In the genomic region with DNA sequence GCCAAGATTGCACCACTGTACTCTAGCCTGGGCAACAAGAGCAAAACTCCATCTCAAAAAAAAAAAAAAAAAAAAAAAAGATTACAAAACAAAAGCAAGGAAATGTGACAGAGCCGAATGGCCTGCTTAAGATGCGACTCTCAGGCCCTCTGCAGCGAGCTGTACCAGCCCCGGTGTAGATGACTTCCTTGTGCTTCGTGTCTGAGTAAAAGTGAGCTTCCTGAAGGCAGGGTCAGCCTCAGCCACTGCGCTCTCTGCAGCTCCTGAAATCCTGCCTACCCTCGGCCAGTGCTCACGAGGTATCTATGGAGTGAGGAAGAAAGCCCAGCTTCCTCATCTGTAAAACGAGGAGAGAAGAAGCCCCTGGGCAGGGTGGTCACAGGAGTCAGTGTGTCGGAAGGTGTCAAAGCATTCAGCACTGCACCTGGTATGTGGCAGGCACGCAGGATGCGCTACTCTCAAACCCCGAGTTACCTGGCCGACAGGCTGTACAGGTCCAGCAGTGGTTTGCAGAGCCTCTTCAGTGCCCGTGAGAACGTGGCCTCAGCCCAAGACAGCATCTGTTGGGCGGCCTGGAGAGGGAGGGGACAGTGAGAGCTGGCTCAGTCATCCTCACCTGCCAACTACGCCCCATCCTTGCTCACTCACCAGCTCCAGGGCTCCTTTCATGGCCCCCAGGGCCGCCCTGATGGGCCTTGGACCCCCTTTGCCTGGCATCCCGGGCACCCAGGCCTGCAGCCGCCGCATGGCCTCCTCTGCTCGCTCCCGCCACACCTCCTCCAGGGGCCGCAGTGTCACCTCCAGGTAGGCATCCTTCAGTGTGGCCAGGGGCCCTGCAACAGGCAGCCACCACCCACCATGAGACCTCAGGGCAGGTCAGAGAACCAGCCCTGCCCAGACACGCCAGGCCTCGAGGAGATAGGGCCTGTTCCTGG, we compare ENCODE assay signal across 18 cellular contexts. TPM values are rescaled to one million over a fixed set of nuclear protein-coding genes. Genes with fewer than 3 reads are reported as not detected.
DNase-seq lines count a peak whose midpoint lies in the region; ATAC-seq and TF ChIP-seq lines count a peak whose summit lies in the region.
"Had no signal": no experiment of that assay in that cellular context is flagged by ENCODE, and none has a peak within 500 bp of the region (broad histone marks: within the 10 kb centered on the region; RNA-seq: fewer than 3 reads in every experiment).

No MANE protein-coding gene starts in this region.

- H3K27me3 Mint-ChIP-seq in activated CD8-positive, alpha-beta memory T cell treated with anti-CD3 and anti-CD28 coated beads, Interleukin-2, amount 10 ng/mL, durations not matched to agents 7 days and 5 days, result no peaks in the 10 kb centered on the region
- H3K27me3 Mint-ChIP-seq in stimulated activated memory B cell treated with anti-CD40 and anti-IgM and Interleukin-4, amounts not matched to agents 10 μg/mL and 1 μg/mL and 100 μg/mL, for 72 hours, result peaks cover 22% of the 10 kb centered on the region
- H3K27me3 Mint-ChIP-seq: activated T-cell treated with anti-CD3 and anti-CD28 coated beads, Interleukin-2, amount 50 U/mL, for 24 hours had no signal

- peak; percentile 38 for ATAC-seq in activated CD8-positive, alpha-beta memory T cell treated with anti-CD3 and anti-CD28 coated beads, Interleukin-2, amount 10 ng/mL, durations not matched to agents 7 days and 5 days
- ATAC-seq in esophagus mucosa, result peak; percentile 25
- no peak for ATAC-seq in stimulated activated memory B cell treated with anti-CD40 and anti-IgM and Interleukin-4, amounts not matched to agents 10 μg/mL and 1 μg/mL and 100 μg/mL, for 72 hours
- ATAC-seq: CD8-positive, alpha-beta T cell had no signal

- CTCF ChIA-PET in activated CD8-positive, alpha-beta memory T cell treated with anti-CD3 and anti-CD28 coated beads, Interleukin-2, amount 10 ng/mL, durations not matched to agents 7 days and 5 days (lab: Charles Lee), result interaction anchor here (0.7 to 6.7 kb wide), 7 partner anchors 10 to 426 kb away, joined by 3 to 29 read pairs (median 4); no protein-coding TSS in a partner anchor

- H3K4me1 Mint-ChIP-seq in activated CD8-positive, alpha-beta memory T cell treated with anti-CD3 and anti-CD28 coated beads, Interleukin-2, amount 10 ng/mL, durations not matched to agents 7 days and 5 days, result peaks cover 19% of the 10 kb centered on the region
- peaks cover 14% of the 10 kb centered on the region for H3K4me1 Mint-ChIP-seq in stimulated activated memory B cell treated with anti-CD40 and anti-IgM and Interleukin-4, amounts not matched to agents 10 μg/mL and 1 μg/mL and 100 μg/mL, for 72 hours
- H3K4me1 Mint-ChIP-seq: activated B cell treated with CpG ODN at 0.5 μM for 24 hours had no signal

- DNase-seq in activated CD8-positive, alpha-beta memory T cell treated with anti-CD3 and anti-CD28 coated beads, Interleukin-2, amount 10 ng/mL, durations not matched to agents 7 days and 5 days, result no peak
- no peak for DNase-seq in activated CD8-positive, alpha-beta memory T cell treated with anti-CD3 and anti-CD28 coated beads, Interleukin-2, amount 50 U/mL, for 4 hours
- DNase-seq in MV-4-11 (lab: John Stamatoyannopoulos, UW), result peak; percentile 49
- DNase-seq in colonic mucosa, result no peak
- DNase-seq in activated T-cell treated with anti-CD3 and anti-CD28 coated beads, Interleukin-2, amount 50 U/mL, for 1 hour, result no peak
- DNase-seq in NCI-H2107 treated with DMSO at 0.1 percent for 48 hours (lab: John Stamatoyannopoulos, UW; ENCODE audit: unreplicated experiment), result no peak
- DNase-seq: activated B cell treated with CpG ODN at 0.5 μM for 24 hours; activated CD4-positive, alpha-beta memory T cell treated with anti-CD3 and anti-CD28 coated beads for 36 hours; activated naive CD4-positive, alpha-beta T cell treated with anti-CD3 and anti-CD28 coated beads for 36 hours; activated T-cell treated with anti-CD3 and anti-CD28 coated beads, Interleukin-2, amount 50 U/mL, for 24 hours; CD8-positive, alpha-beta T cell; nucleus accumbens; SJCRH30; stimulated activated naive CD4-positive, alpha-beta T cell; thyroid gland had no signal

- H3K4me3 Mint-ChIP-seq in activated CD8-positive, alpha-beta memory T cell treated with anti-CD3 and anti-CD28 coated beads, Interleukin-2, amount 10 ng/mL, durations not matched to agents 7 days and 5 days, result no peak overlapping the region
- no peak overlapping the region for H3K4me3 Mint-ChIP-seq in stimulated activated memory B cell treated with anti-CD40 and anti-IgM and Interleukin-4, amounts not matched to agents 10 μg/mL and 1 μg/mL and 100 μg/mL, for 72 hours
- H3K4me3 Mint-ChIP-seq: activated B cell treated with CpG ODN at 0.5 μM for 24 hours; activated CD4-positive, alpha-beta memory T cell treated with anti-CD3 and anti-CD28 coated beads for 36 hours; activated naive CD4-positive, alpha-beta T cell treated with anti-CD3 and anti-CD28 coated beads for 36 hours; activated T-cell treated with anti-CD3 and anti-CD28 coated beads, Interleukin-2, amount 50 U/mL, for 24 hours; CD8-positive, alpha-beta T cell had no signal

- H3K27ac ChIP-seq in colonic mucosa, result no peak overlapping the region
- H3K27ac ChIP-seq: PC-9, SJCRH30, thyroid gland had no signal

- no peaks in the 10 kb centered on the region for H3K9me3 ChIP-seq in colonic mucosa
- H3K9me3 ChIP-seq: SJCRH30, thyroid gland had no signal

- H3K9ac ChIP-seq in colonic mucosa (ENCODE audit: low read depth in 2 of 2, low read length in 2 of 2), result no peak overlapping the region

- intact Hi-C loops in colonic mucosa (cut with DNase I), result loop anchor here (10.0 kb wide), 2 partner anchors 425 to 675 kb away; no protein-coding TSS in a partner anchor

- no peaks in the 10 kb centered on the region for H3K9me3 Mint-ChIP-seq in activated CD8-positive, alpha-beta memory T cell treated with anti-CD3 and anti-CD28 coated beads, Interleukin-2, amount 10 ng/mL, durations not matched to agents 7 days and 5 days (ENCODE audit: low read depth)
- no peaks in the 10 kb centered on the region for H3K9me3 Mint-ChIP-seq in stimulated activated memory B cell treated with anti-CD40 and anti-IgM and Interleukin-4, amounts not matched to agents 10 μg/mL and 1 μg/mL and 100 μg/mL, for 72 hours
- H3K9me3 Mint-ChIP-seq: activated B cell treated with CpG ODN at 0.5 μM for 24 hours; activated CD4-positive, alpha-beta memory T cell treated with anti-CD3 and anti-CD28 coated beads for 36 hours; activated naive CD4-positive, alpha-beta T cell treated with anti-CD3 and anti-CD28 coated beads for 36 hours; activated T-cell treated with anti-CD3 and anti-CD28 coated beads, Interleukin-2, amount 50 U/mL, for 24 hours; CD8-positive, alpha-beta T cell had no signal

- no peak for TF ChIP-seq CTCF in colonic mucosa (IDR thresholded peaks at IDR 0.05)

- no peak overlapping the region for H3K27ac Mint-ChIP-seq in activated CD8-positive, alpha-beta memory T cell treated with anti-CD3 and anti-CD28 coated beads, Interleukin-2, amount 10 ng/mL, durations not matched to agents 7 days and 5 days
- peak overlapping the region; percentile 23 for H3K27ac Mint-ChIP-seq in stimulated activated memory B cell treated with anti-CD40 and anti-IgM and Interleukin-4, amounts not matched to agents 10 μg/mL and 1 μg/mL and 100 μg/mL, for 72 hours
- H3K27ac Mint-ChIP-seq: activated B cell treated with CpG ODN at 0.5 μM for 24 hours; activated CD4-positive, alpha-beta memory T cell treated with anti-CD3 and anti-CD28 coated beads for 36 hours; activated naive CD4-positive, alpha-beta T cell treated with anti-CD3 and anti-CD28 coated beads for 36 hours; activated T-cell treated with anti-CD3 and anti-CD28 coated beads, Interleukin-2, amount 50 U/mL, for 24 hours; CD8-positive, alpha-beta T cell had no signal

- H3K27me3 ChIP-seq in colonic mucosa, result no peaks in the 10 kb centered on the region
- H3K27me3 ChIP-seq: SJCRH30, thyroid gland had no signal

- no peaks in the 10 kb centered on the region for H3K36me3 Mint-ChIP-seq in activated CD8-positive, alpha-beta memory T cell treated with anti-CD3 and anti-CD28 coated beads, Interleukin-2, amount 10 ng/mL, durations not matched to agents 7 days and 5 days
- no peaks in the 10 kb centered on the region for H3K36me3 Mint-ChIP-seq in stimulated activated memory B cell treated with anti-CD40 and anti-IgM and Interleukin-4, amounts not matched to agents 10 μg/mL and 1 μg/mL and 100 μg/mL, for 72 hours
- H3K36me3 Mint-ChIP-seq: activated CD4-positive, alpha-beta memory T cell treated with anti-CD3 and anti-CD28 coated beads for 36 hours; CD8-positive, alpha-beta T cell had no signal

- no peak overlapping the region for H3K4me3 ChIP-seq in colonic mucosa
- H3K4me3 ChIP-seq: PC-9, SJCRH30, thyroid gland had no signal

- no peaks in the 10 kb centered on the region for H3K4me1 ChIP-seq in colonic mucosa
- H3K4me1 ChIP-seq: SJCRH30 had no signal

- H3K36me3 ChIP-seq in colonic mucosa, result no peaks in the 10 kb centered on the region
- H3K36me3 ChIP-seq: SJCRH30, thyroid gland had no signal

RNA-seq across cellular contexts. Expression of gene RMI2, which starts 44.6 kb away (rescaled TPM):
- total RNA-seq in activated CD8-positive, alpha-beta memory T cell treated with anti-CD3 and anti-CD28 coated beads, Interleukin-2, amount 10 ng/mL, durations not matched to agents 7 days and 5 days, result 10 to 100 TPM; 65.9 to 70.4 TPM
- total RNA-seq in esophagus mucosa (11.0 TPM), colonic mucosa (10 to 100 TPM; 12.0 to 46.3 TPM)
